Comparison of ENCODE assay signal across 34 cellular contexts in the genomic region with DNA sequence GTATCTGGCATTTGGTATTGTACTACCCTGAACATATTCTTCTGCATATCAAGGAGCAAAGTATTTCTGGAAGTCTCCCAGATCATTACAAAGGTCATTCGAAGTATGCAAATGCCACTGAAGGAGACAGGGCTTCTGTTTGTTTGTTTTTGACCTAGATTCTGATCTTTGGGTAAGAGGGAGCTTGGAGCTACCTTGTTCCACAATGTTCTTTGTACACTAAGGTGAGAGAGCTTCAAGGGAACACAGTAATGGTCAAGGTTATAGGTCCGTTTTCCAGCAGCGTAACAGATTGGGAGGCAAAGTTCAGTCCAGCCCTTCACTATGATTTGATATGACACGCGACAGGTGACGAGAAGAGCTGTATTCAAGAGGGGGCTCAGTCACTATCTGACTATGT. TPM values are rescaled to one million over a fixed set of nuclear protein-coding genes. Genes with fewer than 3 reads are reported as not detected.
"Had no signal": no experiment of that assay in that cellular context is flagged by ENCODE, and none has a peak within 500 bp of the region (broad histone marks: within the 10 kb centered on the region; RNA-seq: fewer than 3 reads in every experiment).

No MANE protein-coding gene starts in this region.

- DNase-seq: activated CD4-positive, alpha-beta memory T cell treated with anti-CD3 and anti-CD28 coated beads for 36 hours; activated CD4-positive, alpha-beta T cell treated with anti-CD3 and anti-CD28 coated beads for 36 hours; activated CD4-positive, alpha-beta T cell treated with anti-CD3 and anti-CD28 coated beads, Interleukin-2, amount 10 ng/mL, durations not matched to agents 24 days and 14 days; activated CD4-positive, CD25-positive, alpha-beta regulatory T cell; activated CD4-positive, CD25-positive, alpha-beta regulatory T cell treated with anti-CD3 and anti-CD28 coated beads, Interleukin-2, amount 50 U/mL, for 72 hours; activated CD8-positive, alpha-beta memory T cell treated with anti-CD3 and anti-CD28 coated beads, Interleukin-2, amount 10 ng/mL, durations not matched to agents 7 days and 5 days; activated CD8-positive, alpha-beta memory T cell treated with anti-CD3 and anti-CD28 coated beads, Interleukin-2, amount 50 U/mL, for 4 hours; activated CD8-positive, alpha-beta T cell treated with anti-CD3 and anti-CD28 coated beads, Interleukin-2, amount 10 ng/mL, durations not matched to agents 7 days and 5 days; activated effector memory CD4-positive, alpha-beta T cell treated with anti-CD3 and anti-CD28 coated beads, Interleukin-2, amount 50 U/mL, for 16 hours; activated naive CD4-positive, alpha-beta T cell treated with anti-CD3 and anti-CD28 coated beads for 36 hours; activated naive CD8-positive, alpha-beta T cell treated with anti-CD3 and anti-CD28 coated beads for 36 hours; activated naive CD8-positive, alpha-beta T cell treated with anti-CD3 and anti-CD28 coated beads, Interleukin-2, amount 50 U/mL, for 24 hours; activated T-cell treated with anti-CD3 and anti-CD28 coated beads, Interleukin-2, amount 50 U/mL, for 1 hour; activated T-cell treated with anti-CD3 and anti-CD28 coated beads, Interleukin-2, amount 50 U/mL, for 48 hours; adrenal gland; amygdala; central memory CD4-positive, alpha-beta T cell; cerebellar nuclear complex; colonic mucosa; effector CD8-positive, alpha-beta T cell; esophagus squamous epithelium; foreskin melanocyte; T-helper 2 cell had no signal

- ATAC-seq: activated CD4-positive, alpha-beta T cell treated with anti-CD3 and anti-CD28 coated beads for 36 hours; activated CD8-positive, alpha-beta memory T cell treated with anti-CD3 and anti-CD28 coated beads, Interleukin-2, amount 10 ng/mL, durations not matched to agents 7 days and 5 days; activated CD8-positive, alpha-beta T cell treated with anti-CD3 and anti-CD28 coated beads, Interleukin-2, amount 10 ng/mL, durations not matched to agents 7 days and 5 days; activated naive CD8-positive, alpha-beta T cell treated with anti-CD3 and anti-CD28 coated beads, Interleukin-2, amount 50 U/mL, for 24 hours; gastroesophageal sphincter had no signal

- H3K27me3 ChIP-seq: adrenal gland, ascending aorta, breast epithelium, cardiac muscle cell, colonic mucosa had no signal

- H3K9me3 ChIP-seq: adrenal gland, ascending aorta, breast epithelium, colonic mucosa, esophagus squamous epithelium, gastroesophageal sphincter had no signal

- H3K27ac ChIP-seq: adrenal gland, ascending aorta, breast epithelium, cardiac muscle cell, colonic mucosa, epithelial cell of prostate, esophagus squamous epithelium, gastroesophageal sphincter had no signal

- H3K4me1 ChIP-seq: adrenal gland, ascending aorta, breast epithelium, colonic mucosa, esophagus squamous epithelium, gastroesophageal sphincter had no signal

- H3K36me3 ChIP-seq: adrenal gland, ascending aorta, breast epithelium, cardiac muscle cell, colonic mucosa, esophagus squamous epithelium, gastroesophageal sphincter had no signal

- H3K4me3 ChIP-seq: adrenal gland, ascending aorta, breast epithelium, cardiac muscle cell, colonic mucosa, esophagus squamous epithelium, gastroesophageal sphincter had no signal

RNA-seq across cellular contexts. Expression of gene OPCML, which starts 10.0 kb away (rescaled TPM):
- total RNA-seq: activated CD4-positive, alpha-beta memory T cell treated with anti-CD3 and anti-CD28 coated beads for 36 hours; activated CD4-positive, alpha-beta T cell treated with anti-CD3 and anti-CD28 coated beads for 36 hours; activated CD4-positive, alpha-beta T cell treated with anti-CD3 and anti-CD28 coated beads, Interleukin-2, amount 10 ng/mL, durations not matched to agents 24 days and 14 days; activated CD8-positive, alpha-beta memory T cell treated with anti-CD3 and anti-CD28 coated beads for 36 hours; activated CD8-positive, alpha-beta memory T cell treated with anti-CD3 and anti-CD28 coated beads, Interleukin-2, amount 10 ng/mL, durations not matched to agents 7 days and 5 days; activated CD8-positive, alpha-beta T cell treated with anti-CD3 and anti-CD28 coated beads, Interleukin-2, amount 10 ng/mL, durations not matched to agents 7 days and 5 days; activated naive CD4-positive, alpha-beta T cell treated with anti-CD3 and anti-CD28 coated beads for 36 hours; activated naive CD8-positive, alpha-beta T cell treated with anti-CD3 and anti-CD28 coated beads for 36 hours; activated T-helper 1 cell treated with anti-CD3 and anti-CD28 coated beads, Interleukin-12 subunit alpha, Interleukin-12 subunit beta, Interleukin-2, Interleukin-4 antibody, amounts not matched to agents 30 ng/mL and 10 ng/mL and 1 ng/mL, durations not matched to agents 14 hours and 24 hours and 36 hours; activated T-helper 2 cell treated with anti-CD3 and anti-CD28 coated beads, Interferon-gamma antibody, Interleukin-2, Interleukin-4, amounts not matched to agents 10 μg/mL and 5 μg/mL and 100 μg/mL, durations not matched to agents 14 hours and 24 hours and 36 hours; ascending aorta; breast epithelium; dermis microvascular lymphatic vessel endothelial cell; endothelial cell of umbilical vein; fibroblast of villous mesenchyme had no signal
- polyA plus RNA-seq: endothelial cell of umbilical vein had no signal
